1 cellular context compared by ENCODE assay signal in genomic region chr10:116849271-116850057, GRCh38.
TF ChIP-seq lines count a peak whose summit lies in the region.

Gene ENO4, plus strand, starts transcription at chr10:116849499. Its CDS starts 68 bp downstream, at chr10:116849567.

TF ChIP-seq in HepG2, 621 proteins besides CTCF, POLR2A, EP300 and RAD21 (continued from another document and continues in another):
- TF ChIP-seq, protein P1, sequence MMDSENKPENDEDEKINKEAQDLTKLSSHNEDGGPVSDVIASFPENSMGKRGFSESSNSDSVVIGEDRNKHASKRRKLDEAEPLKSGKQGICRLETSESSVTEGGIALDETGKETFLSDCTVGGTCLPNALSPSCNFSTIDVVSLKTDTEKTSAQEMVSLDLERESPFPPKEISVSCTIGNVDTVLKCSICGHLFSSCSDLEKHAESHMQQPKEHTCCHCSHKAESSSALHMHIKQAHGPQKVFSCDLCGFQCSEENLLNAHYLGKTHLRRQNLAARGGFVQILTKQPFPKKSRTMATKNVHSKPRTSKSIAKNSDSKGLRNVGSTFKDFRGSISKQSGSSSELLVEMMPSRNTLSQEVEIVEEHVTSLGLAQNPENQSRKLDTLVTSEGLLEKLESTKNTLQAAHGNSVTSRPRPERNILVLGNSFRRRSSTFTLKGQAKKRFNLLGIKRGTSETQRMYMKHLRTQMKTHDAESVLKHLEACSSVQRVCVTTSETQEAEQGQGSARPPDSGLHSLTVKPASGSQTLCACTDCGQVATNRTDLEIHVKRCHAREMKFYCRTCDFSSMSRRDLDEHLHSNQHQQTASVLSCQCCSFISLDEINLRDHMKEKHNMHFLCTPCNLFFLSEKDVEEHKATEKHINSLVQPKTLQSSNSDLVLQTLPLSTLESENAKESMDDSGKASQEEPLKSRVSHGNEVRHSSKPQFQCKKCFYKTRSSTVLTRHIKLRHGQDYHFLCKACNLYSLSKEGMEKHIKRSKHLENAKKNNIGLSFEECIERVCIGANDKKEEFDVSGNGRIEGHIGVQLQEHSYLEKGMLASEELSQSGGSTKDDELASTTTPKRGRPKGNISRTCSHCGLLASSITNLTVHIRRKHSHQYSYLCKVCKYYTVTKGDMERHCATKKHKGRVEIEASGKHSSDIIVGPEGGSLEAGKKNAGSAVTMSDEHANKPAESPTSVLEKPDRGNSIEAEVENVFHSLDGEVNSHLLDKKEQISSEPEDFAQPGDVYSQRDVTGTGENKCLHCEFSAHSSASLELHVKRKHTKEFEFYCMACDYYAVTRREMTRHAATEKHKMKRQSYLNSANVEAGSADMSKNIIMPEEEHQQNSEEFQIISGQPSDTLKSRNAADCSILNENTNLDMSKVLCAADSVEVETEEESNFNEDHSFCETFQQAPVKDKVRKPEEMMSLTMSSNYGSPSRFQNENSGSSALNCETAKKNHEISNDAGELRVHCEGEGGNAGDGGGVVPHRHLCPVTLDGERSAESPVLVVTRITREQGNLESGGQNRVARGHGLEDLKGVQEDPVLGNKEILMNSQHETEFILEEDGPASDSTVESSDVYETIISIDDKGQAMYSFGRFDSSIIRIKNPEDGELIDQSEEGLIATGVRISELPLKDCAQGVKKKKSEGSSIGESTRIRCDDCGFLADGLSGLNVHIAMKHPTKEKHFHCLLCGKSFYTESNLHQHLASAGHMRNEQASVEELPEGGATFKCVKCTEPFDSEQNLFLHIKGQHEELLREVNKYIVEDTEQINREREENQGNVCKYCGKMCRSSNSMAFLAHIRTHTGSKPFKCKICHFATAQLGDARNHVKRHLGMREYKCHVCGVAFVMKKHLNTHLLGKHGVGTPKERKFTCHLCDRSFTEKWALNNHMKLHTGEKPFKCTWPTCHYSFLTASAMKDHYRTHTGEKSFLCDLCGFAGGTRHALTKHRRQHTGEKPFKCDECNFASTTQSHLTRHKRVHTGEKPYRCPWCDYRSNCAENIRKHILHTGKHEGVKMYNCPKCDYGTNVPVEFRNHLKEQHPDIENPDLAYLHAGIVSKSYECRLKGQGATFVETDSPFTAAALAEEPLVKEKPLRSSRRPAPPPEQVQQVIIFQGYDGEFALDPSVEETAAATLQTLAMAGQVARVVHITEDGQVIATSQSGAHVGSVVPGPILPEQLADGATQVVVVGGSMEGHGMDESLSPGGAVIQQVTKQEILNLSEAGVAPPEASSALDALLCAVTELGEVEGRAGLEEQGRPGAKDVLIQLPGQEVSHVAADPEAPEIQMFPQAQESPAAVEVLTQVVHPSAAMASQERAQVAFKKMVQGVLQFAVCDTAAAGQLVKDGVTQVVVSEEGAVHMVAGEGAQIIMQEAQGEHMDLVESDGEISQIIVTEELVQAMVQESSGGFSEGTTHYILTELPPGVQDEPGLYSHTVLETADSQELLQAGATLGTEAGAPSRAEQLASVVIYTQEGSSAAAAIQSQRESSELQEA (CRISPR knock-in tag; IDR thresholded peaks at IDR 0.05; ENCODE audit: not compliant biosample characterization) = peak; percentile 46
- TF ChIP-seq ZNF747 (CRISPR knock-in tag; IDR thresholded peaks at IDR 0.05; ENCODE audit: borderline replicate concordance) (no peak), YY1 (IDR thresholded peaks at IDR 0.05; ENCODE audit: insufficient read depth, insufficient replicate concordance, low read depth, low read length) (no peak), THAP11 (CRISPR knock-in tag; IDR thresholded peaks at IDR 0.05) (no peak), TFDP1 (CRISPR knock-in tag; IDR thresholded peaks at IDR 0.05; ENCODE audit: borderline replicate concordance) (peak; percentile 43; the same call in 1 of the 2 replicates), MEIS2 (CRISPR knock-in tag; IDR thresholded peaks at IDR 0.05) (no peak), PHF8 (CRISPR knock-in tag; IDR thresholded peaks at IDR 0.05) (peak; percentile 48), GMEB1 (CRISPR knock-in tag; IDR thresholded peaks at IDR 0.05; ENCODE audit: borderline replicate concordance) (peak; percentile 38; the same call in 1 of the 2 replicates), RFX1 (IDR thresholded peaks at IDR 0.05) (peak; percentile 82), SMARCE1 (IDR thresholded peaks at IDR 0.05; ENCODE audit: borderline replicate concordance) (no peak), ZNF207 (IDR thresholded peaks at IDR 0.05; ENCODE audit: borderline replicate concordance) (no peak), HINFP (CRISPR knock-in tag; IDR thresholded peaks at IDR 0.05; ENCODE audit: low read depth) (no peak), POLR2AphosphoS5 (IDR thresholded peaks at IDR 0.05; ENCODE audit: low read depth, low read length) (peak; percentile 42; the same call in 1 of the 2 replicates), HIVEP1 (CRISPR knock-in tag; IDR thresholded peaks at IDR 0.05) (no peak), DZIP1 (CRISPR knock-in tag; IDR thresholded peaks at IDR 0.05) (no peak), ZFX (CRISPR knock-in tag; IDR thresholded peaks at IDR 0.05; ENCODE audit: low read depth) (peak; percentile 57; the same call in 1 of the 2 replicates), LBX2 (CRISPR knock-in tag; IDR thresholded peaks at IDR 0.05; ENCODE audit: borderline replicate concordance) (no peak), NR2F2 (IDR thresholded peaks at IDR 0.05; ENCODE audit: borderline replicate concordance, low read depth) (no peak), ZNF431 (CRISPR knock-in tag; IDR thresholded peaks at IDR 0.05; ENCODE audit: borderline replicate concordance, low read depth) (no peak), MAZ (IDR thresholded peaks at IDR 0.05; ENCODE audit: borderline replicate concordance, low read depth, low read length) (no peak), MAZ (CRISPR knock-in tag; IDR thresholded peaks at IDR 0.05; ENCODE audit: low read depth) (no peak), MAF1 (CRISPR knock-in tag; IDR thresholded peaks at IDR 0.05; ENCODE audit: borderline replicate concordance) (no peak), ZNF263 (CRISPR knock-in tag; IDR thresholded peaks at IDR 0.05) (no peak), TP53 (CRISPR knock-in tag; conservative IDR thresholded peaks at IDR 0.05) (no peak), DPF2 (CRISPR knock-in tag; IDR thresholded peaks at IDR 0.05; ENCODE audit: borderline replicate concordance, low read depth) (no peak), ZNF577 (CRISPR knock-in tag; IDR thresholded peaks at IDR 0.05; ENCODE audit: borderline replicate concordance, low read depth) (no peak), MXD1 (CRISPR knock-in tag; IDR thresholded peaks at IDR 0.05) (no peak), ZNF749 (CRISPR knock-in tag; IDR thresholded peaks at IDR 0.05; ENCODE audit: borderline replicate concordance) (no peak), NR2F6 (IDR thresholded peaks at IDR 0.05) (no peak), NR2F6 (CRISPR knock-in tag; IDR thresholded peaks at IDR 0.05) (no peak), ZNF556 (CRISPR knock-in tag; IDR thresholded peaks at IDR 0.05; ENCODE audit: borderline replicate concordance) (no peak), JUND (CRISPR knock-in tag; IDR thresholded peaks at IDR 0.05) (no peak), HOXA3 (CRISPR knock-in tag; IDR thresholded peaks at IDR 0.05) (0 out of 2 replicates have a peak, but pooled peaks have one; percentile 14), HBP1 (CRISPR knock-in tag; IDR thresholded peaks at IDR 0.05; ENCODE audit: low read depth) (no peak), MAFK (conservative IDR thresholded peaks at IDR 0.05 in 1 of 2, IDR thresholded peaks at IDR 0.05 in 1 of 2; ENCODE audit: low read length in 2 of 2) (no peak), CENPT (CRISPR knock-in tag; IDR thresholded peaks at IDR 0.05; ENCODE audit: low read depth) (no peak)
- TF ChIP-seq, protein P2, sequence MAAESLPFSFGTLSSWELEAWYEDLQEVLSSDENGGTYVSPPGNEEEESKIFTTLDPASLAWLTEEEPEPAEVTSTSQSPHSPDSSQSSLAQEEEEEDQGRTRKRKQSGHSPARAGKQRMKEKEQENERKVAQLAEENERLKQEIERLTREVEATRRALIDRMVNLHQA (CRISPR knock-in tag; IDR thresholded peaks at IDR 0.05) = no peak
- TF ChIP-seq, protein P3, sequence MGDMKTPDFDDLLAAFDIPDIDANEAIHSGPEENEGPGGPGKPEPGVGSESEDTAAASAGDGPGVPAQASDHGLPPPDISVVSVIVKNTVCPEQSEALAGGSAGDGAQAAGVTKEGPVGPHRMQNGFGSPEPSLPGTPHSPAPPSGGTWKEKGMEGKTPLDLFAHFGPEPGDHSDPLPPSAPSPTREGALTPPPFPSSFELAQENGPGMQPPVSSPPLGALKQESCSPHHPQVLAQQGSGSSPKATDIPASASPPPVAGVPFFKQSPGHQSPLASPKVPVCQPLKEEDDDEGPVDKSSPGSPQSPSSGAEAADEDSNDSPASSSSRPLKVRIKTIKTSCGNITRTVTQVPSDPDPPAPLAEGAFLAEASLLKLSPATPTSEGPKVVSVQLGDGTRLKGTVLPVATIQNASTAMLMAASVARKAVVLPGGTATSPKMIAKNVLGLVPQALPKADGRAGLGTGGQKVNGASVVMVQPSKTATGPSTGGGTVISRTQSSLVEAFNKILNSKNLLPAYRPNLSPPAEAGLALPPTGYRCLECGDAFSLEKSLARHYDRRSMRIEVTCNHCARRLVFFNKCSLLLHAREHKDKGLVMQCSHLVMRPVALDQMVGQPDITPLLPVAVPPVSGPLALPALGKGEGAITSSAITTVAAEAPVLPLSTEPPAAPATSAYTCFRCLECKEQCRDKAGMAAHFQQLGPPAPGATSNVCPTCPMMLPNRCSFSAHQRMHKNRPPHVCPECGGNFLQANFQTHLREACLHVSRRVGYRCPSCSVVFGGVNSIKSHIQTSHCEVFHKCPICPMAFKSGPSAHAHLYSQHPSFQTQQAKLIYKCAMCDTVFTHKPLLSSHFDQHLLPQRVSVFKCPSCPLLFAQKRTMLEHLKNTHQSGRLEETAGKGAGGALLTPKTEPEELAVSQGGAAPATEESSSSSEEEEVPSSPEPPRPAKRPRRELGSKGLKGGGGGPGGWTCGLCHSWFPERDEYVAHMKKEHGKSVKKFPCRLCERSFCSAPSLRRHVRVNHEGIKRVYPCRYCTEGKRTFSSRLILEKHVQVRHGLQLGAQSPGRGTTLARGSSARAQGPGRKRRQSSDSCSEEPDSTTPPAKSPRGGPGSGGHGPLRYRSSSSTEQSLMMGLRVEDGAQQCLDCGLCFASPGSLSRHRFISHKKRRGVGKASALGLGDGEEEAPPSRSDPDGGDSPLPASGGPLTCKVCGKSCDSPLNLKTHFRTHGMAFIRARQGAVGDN (CRISPR knock-in tag; IDR thresholded peaks at IDR 0.05) = peak; percentile 70
